ENCODE assay signal across 21 cellular contexts in genomic region chr13:50227356-50227755, GRCh38.
DNase-seq lines count a peak whose midpoint lies in the region; TF ChIP-seq lines count a peak whose summit lies in the region.
"Had no signal": no experiment of that assay in that cellular context is flagged by ENCODE, and none has a peak within 500 bp of the region (broad histone marks: within the 10 kb centered on the region; RNA-seq: fewer than 3 reads in every experiment).

No MANE protein-coding gene starts in this region.

- peak overlapping the region in 2 of 11 experiments; percentile 23 to 32; a peak in 1 of 22 replicates for H3K27ac ChIP-seq in BLaER1 treated with 17β-estradiol and CSF1 and Interleukin-3, amounts not matched to agents 10 nM and 100 nM
- H3K27ac ChIP-seq: A549, brain microvascular endothelial cell, GM23248, skin epidermis had no signal

- H3K9me3 ChIP-seq in BLaER1 treated with 17β-estradiol and CSF1 and Interleukin-3, amounts not matched to agents 10 nM and 100 nM (replicated peaks in 1 of 11), result peaks cover 6 to 49% (median 17%) of the 10 kb centered on the region in 11 experiments
- H3K9me3 ChIP-seq: A549, BE2C had no signal

- H3K9me3 Mint-ChIP-seq in nephron, result peaks cover 3% of the 10 kb centered on the region
- H3K9me3 Mint-ChIP-seq: HFFc6 had no signal

- no peaks in the 10 kb centered on the region for H3K36me3 Mint-ChIP-seq in nephron (ENCODE audit: low read depth)

- H3K36me3 ChIP-seq in BLaER1 treated with 17β-estradiol and CSF1 and Interleukin-3, amounts not matched to agents 10 nM and 100 nM, result no peaks in the 10 kb centered on the region; a peak in 1 of 22 replicates
- H3K36me3 ChIP-seq: BE2C, brain microvascular endothelial cell had no signal

- H3K4me3 Mint-ChIP-seq in nephron, result no peak overlapping the region
- H3K4me3 Mint-ChIP-seq: HFFc6 had no signal

- no peaks in the 10 kb centered on the region for H4K20me1 ChIP-seq in BLaER1 treated with 17β-estradiol and CSF1 and Interleukin-3, amounts not matched to agents 10 nM and 100 nM

- H3K4me3 ChIP-seq in BLaER1 treated with 17β-estradiol and CSF1 and Interleukin-3, amounts not matched to agents 10 nM and 100 nM, result no peak overlapping the region
- H3K4me3 ChIP-seq: A549, GM23248, skin epidermis had no signal

- peaks cover 70% of the 10 kb centered on the region for H3K4me1 Mint-ChIP-seq in nephron

- no peaks in the 10 kb centered on the region for H3K27me3 ChIP-seq in BLaER1 treated with 17β-estradiol and CSF1 and Interleukin-3, amounts not matched to agents 10 nM and 100 nM
- H3K27me3 ChIP-seq: BE2C, brain microvascular endothelial cell had no signal

- H3K4me1 ChIP-seq in BLaER1 treated with 17β-estradiol and CSF1 and Interleukin-3, amounts not matched to agents 10 nM and 100 nM, result peaks cover 20 to 54% (median 35%) of the 10 kb centered on the region in 10 experiments

- no peak overlapping the region for H3K9ac ChIP-seq in BLaER1 treated with 17β-estradiol and CSF1 and Interleukin-3, amounts not matched to agents 10 nM and 100 nM
- H3K9ac ChIP-seq: GM23248 had no signal

- H3K4me2 ChIP-seq in BLaER1 treated with 17β-estradiol and CSF1 and Interleukin-3, amounts not matched to agents 10 nM and 100 nM, result peak overlapping the region; percentile 23 to 60 (median 41); a peak in 19 of 22 replicates
- H3K4me2 ChIP-seq: A549 had no signal

- no peaks in the 10 kb centered on the region for H3K27me3 Mint-ChIP-seq in nephron (ENCODE audit: low read depth)

- TF ChIP-seq CTCF in nephron (IDR thresholded peaks at IDR 0.05; ENCODE audit: unreplicated experiment in 3 of 3), result no peak

- peak; percentile 35 to 55 for DNase-seq in activated CD4-positive, alpha-beta T cell treated with anti-CD3 and anti-CD28 coated beads, Interleukin-2, amount 50 U/mL, for 48 hours
- no peak for DNase-seq in activated CD4-positive, alpha-beta T cell treated with anti-CD3 and anti-CD28 coated beads, Interleukin-2, amount 50 U/mL, for 1 hour
- DNase-seq in activated T-cell treated with anti-CD3 and anti-CD28 coated beads, Interleukin-2, amount 50 U/mL, for 48 hours, result peak; percentile 52 to 60
- no peak for DNase-seq in NCI-H510A treated with DMSO at 0.1 percent for 48 hours (lab: John Stamatoyannopoulos, UW)
- DNase-seq in iPS-NIHi7 (ENCODE audit: extremely low spot score), result no peak
- no peak for DNase-seq in DMS53 treated with DMSO at 0.1 percent for 48 hours (lab: John Stamatoyannopoulos, UW; ENCODE audit: unreplicated experiment)
- DNase-seq: BE2C; brain microvascular endothelial cell; COR-L47; DND-41; effector CD4-positive, alpha-beta T cell; GM23248; HFFc6; hypothalamus; KG1; NCI-H1694; NCI-H526 treated with DMSO at 0.1 percent for 48 hours had no signal

- H3K27ac Mint-ChIP-seq in nephron, result peak overlapping the region in 2 of 3 experiments; percentile 11 to 23
- H3K27ac Mint-ChIP-seq: HFFc6 had no signal

Comparison
In these comparisons a context has a peak if more than half of its experiments do, and no peak if none do; other contexts are left out.
1. DNase-seq: peak in activated CD4-positive, alpha-beta T cell treated with anti-CD3 and anti-CD28 coated beads, Interleukin-2, amount 50 U/mL, for 48 hours (2 of 2) and activated T-cell treated with anti-CD3 and anti-CD28 coated beads, Interleukin-2, amount 50 U/mL, for 48 hours (2 of 2); none in activated CD4-positive, alpha-beta T cell treated with anti-CD3 and anti-CD28 coated beads, Interleukin-2, amount 50 U/mL, for 1 hour (single experiment), NCI-H510A treated with DMSO at 0.1 percent for 48 hours (single experiment), iPS-NIHi7 (single experiment) and DMS53 treated with DMSO at 0.1 percent for 48 hours (single experiment).